9 cellular contexts compared by ENCODE assay signal in genomic region chr14:35879654-35880249, GRCh38. TPM values are rescaled to one million over a fixed set of nuclear protein-coding genes. Genes with fewer than 3 reads are reported as not detected.
DNase-seq lines count a peak whose midpoint lies in the region; TF ChIP-seq lines count a peak whose summit lies in the region.
"Had no signal": no experiment of that assay in that cellular context is flagged by ENCODE, and none has a peak within 500 bp of the region (broad histone marks: within the 10 kb centered on the region; RNA-seq: fewer than 3 reads in every experiment).

No MANE protein-coding gene starts in this region.

- no peak for TF ChIP-seq POLR2A in breast epithelium (IDR thresholded peaks at IDR 0.05)

- H3K36me3 ChIP-seq in breast epithelium (no peaks in the 10 kb centered on the region), skeletal muscle satellite cell (ENCODE audit: insufficient read depth, low read length) (no peaks in the 10 kb centered on the region)

- peak overlapping the region; percentile 52 for H3K9ac ChIP-seq in skeletal muscle satellite cell (ENCODE audit: low read depth, low read length)

- H3K4me3 ChIP-seq in breast epithelium (no peak overlapping the region), cardiac fibroblast (replicated peaks in 1 of 2; ENCODE audit: low read depth in 2 of 2, low read length in 2 of 2) (no peak overlapping the region), skeletal muscle satellite cell (ENCODE audit: low read length) (no peak overlapping the region)

- H3K27me3 Mint-ChIP-seq in MCF 10A (ENCODE audit: insufficient read depth, unreplicated experiment) = no peaks in the 10 kb centered on the region
- H3K27me3 Mint-ChIP-seq: activated naive CD8-positive, alpha-beta T cell had no signal

- no peak overlapping the region for H3K4me3 Mint-ChIP-seq in MCF 10A (ENCODE audit: unreplicated experiment)
- H3K4me3 Mint-ChIP-seq: activated naive CD8-positive, alpha-beta T cell had no signal

- peaks cover 6% of the 10 kb centered on the region for H3K36me3 Mint-ChIP-seq in MCF 10A (ENCODE audit: insufficient read depth, unreplicated experiment)
- H3K36me3 Mint-ChIP-seq: activated naive CD8-positive, alpha-beta T cell had no signal

- no peaks in the 10 kb centered on the region for H3K9me3 Mint-ChIP-seq in MCF 10A (ENCODE audit: unreplicated experiment)

- intact Hi-C loops in MCF 10A (cut with micrococcal nuclease) = loop anchor here (1.0 to 10.0 kb wide), 6 partner anchors 52 to 1271 kb away; partner anchors contain the start of gene BRMS1L
- intact Hi-C loops in breast epithelium (cut with DNase I; ENCODE audit: low total_unique reads) = no loop called here

- peak overlapping the region; percentile 80 for H3K27ac Mint-ChIP-seq in MCF 10A (ENCODE audit: low read depth, unreplicated experiment)
- H3K27ac Mint-ChIP-seq: activated naive CD8-positive, alpha-beta T cell had no signal

- H3K4me1 Mint-ChIP-seq in MCF 10A (ENCODE audit: insufficient read depth, unreplicated experiment) = peaks cover 31% of the 10 kb centered on the region

- POLR2A ChIA-PET in MCF 10A (lab: Yijun Ruan, JAX) = interaction anchor here (1.3 to 2.6 kb wide), 2 partner anchors 190 to 193 kb away, joined by 3 to 9 read pairs; no protein-coding TSS in a partner anchor

- peak; percentile 27 for DNase-seq in MCF 10A (ENCODE audit: unreplicated experiment)
- DNase-seq in breast epithelium (ENCODE audit: low spot score in 2 of 2) = no peak
- peak; percentile 50 for DNase-seq in NCI-H1092 treated with DMSO at 0.1 percent for 48 hours (lab: John Stamatoyannopoulos, UW)
- DNase-seq in cardiac fibroblast (ENCODE audit: low read depth in 2 of 2) = peak; percentile 41 to 51
- DNase-seq in activated naive CD4-positive, alpha-beta T cell (lab: John Stamatoyannopoulos, UW) = no peak
- no peak for DNase-seq in activated naive CD4-positive, alpha-beta T cell treated with Interleukin-2 at 50 U/mL for 16 hours
- DNase-seq in HK-2 (ENCODE audit: unreplicated experiment) = no peak

- no peak overlapping the region for H3K27ac ChIP-seq in breast epithelium

- H3K27me3 ChIP-seq in breast epithelium (no peaks in the 10 kb centered on the region), skeletal muscle satellite cell (ENCODE audit: control insufficient read depth, insufficient read depth, low read length) (no peaks in the 10 kb centered on the region)

- TF ChIP-seq CTCF in MCF 10A (IDR thresholded peaks at IDR 0.05; ENCODE audit: unreplicated experiment) (peak; percentile 50), breast epithelium (IDR thresholded peaks at IDR 0.05) (no peak), cardiac fibroblast (IDR thresholded peaks at IDR 0.05; ENCODE audit: low read depth, low read length) (peak; percentile 50)

- H3K4me1 ChIP-seq in breast epithelium = no peaks in the 10 kb centered on the region
- H3K4me1 ChIP-seq in skeletal muscle satellite cell (ENCODE audit: control insufficient read depth, insufficient read depth, low read length) = peaks cover 11% of the 10 kb centered on the region

- no TSS peak for BruUV-seq in MCF 10A (replicated peaks; lab: Mats Ljungman, UMichigan)

- H3K4me2 ChIP-seq in skeletal muscle satellite cell (ENCODE audit: low read length) = no peak overlapping the region

- CTCF ChIA-PET in MCF 10A (lab: Yijun Ruan, JAX) = interaction anchor here (0.5 to 8.2 kb wide), 13 partner anchors 29 to 726 kb away, joined by 3 to 180 read pairs (median 4); no protein-coding TSS in a partner anchor

- H3K9me3 ChIP-seq in breast epithelium = no peaks in the 10 kb centered on the region
- no peaks in the 10 kb centered on the region for H3K9me3 ChIP-seq in skeletal muscle satellite cell (replicated peaks; ENCODE audit: low read length)

RNA-seq across cellular contexts. Expression of gene BRMS1L, which starts 53.6 kb away (rescaled TPM):
- 7.8 and 10.8 TPM in 2 replicates for total RNA-seq in MCF 10A (2022)
- total RNA-seq in breast epithelium = 1 to 10 TPM; 5.9 to 9.1 (median 7.5) TPM
- total RNA-seq in skeletal muscle satellite cell (2012; rRNA removed) = 3.0 and 3.5 TPM in 2 replicates

Comparison
In these comparisons a context has a peak if more than half of its experiments do, and no peak if none do; other contexts are left out.
1. DNase-seq: peak in MCF 10A (single experiment), NCI-H1092 treated with DMSO at 0.1 percent for 48 hours (single experiment) and cardiac fibroblast (2 of 2); none in breast epithelium (0 of 2), activated naive CD4-positive, alpha-beta T cell (0 of 4), activated naive CD4-positive, alpha-beta T cell treated with Interleukin-2 at 50 U/mL for 16 hours (single experiment) and HK-2 (single experiment).
2. CTCF ChIP-seq: peak in MCF 10A (single experiment) and cardiac fibroblast (single experiment); none in breast epithelium (0 of 3).